11 cellular contexts compared by ENCODE assay signal in genomic region chr19:48867119-48867921, GRCh38. TPM values are rescaled to one million over a fixed set of nuclear protein-coding genes. Genes with fewer than 3 reads are reported as not detected.
DNase-seq lines count a peak whose midpoint lies in the region; ATAC-seq and TF ChIP-seq lines count a peak whose summit lies in the region.
"Had no signal": no experiment of that assay in that cellular context is flagged by ENCODE, and none has a peak within 500 bp of the region (broad histone marks: within the 10 kb centered on the region; RNA-seq: fewer than 3 reads in every experiment).

No MANE protein-coding gene starts in this region.

- H2BK12ac ChIP-seq in trophoblast cell (ENCODE audit: low read length): no peak overlapping the region

- H3K23ac ChIP-seq in trophoblast cell (ENCODE audit: low read length): no peak overlapping the region

- H3K36me3 Mint-ChIP-seq in CD8-positive, alpha-beta memory T cell: peaks cover 0 to 2% (median 0%) of the 10 kb centered on the region in 3 donors
- H3K36me3 Mint-ChIP-seq in T-helper 17 cell (ENCODE audit: low read depth): peaks cover 7% of the 10 kb centered on the region

- no peak for TF ChIP-seq CTCF in fibroblast of villous mesenchyme (IDR thresholded peaks at IDR 0.05; ENCODE audit: insufficient read depth, low read depth, low read length)

- H3K27me3 ChIP-seq in CD8-positive, alpha-beta memory T cell (ENCODE audit: insufficient read depth, low read length, poor library complexity, severe bottlenecking): no peaks in the 10 kb centered on the region
- no peaks in the 10 kb centered on the region for H3K27me3 ChIP-seq in trophoblast cell (ENCODE audit: insufficient read depth, low read length)

- H3K4me1 ChIP-seq in CD8-positive, alpha-beta memory T cell (ENCODE audit: insufficient read depth, low read length): no peaks in the 10 kb centered on the region
- H3K4me1 ChIP-seq in trophoblast cell (ENCODE audit: control insufficient read depth in 1 of 2, insufficient read depth in 2 of 2, low read length in 2 of 2): peaks cover 0 to 5% of the 10 kb centered on the region in 2 experiments

- no peak overlapping the region for H4K12ac ChIP-seq in trophoblast cell (ENCODE audit: low read depth, low read length)

- peak overlapping the region in 3 of 8 donors; percentile 28 to 91 (median 75) for H3K27ac Mint-ChIP-seq in CD8-positive, alpha-beta memory T cell
- H3K27ac Mint-ChIP-seq in T-helper 17 cell: peak overlapping the region; percentile 57

- H3K4ac ChIP-seq in trophoblast cell (ENCODE audit: low read depth, low read length): no peak overlapping the region

- H4K8ac ChIP-seq in trophoblast cell (ENCODE audit: low read depth, low read length): peak overlapping the region; percentile 61

- H3K4me3 Mint-ChIP-seq in CD8-positive, alpha-beta memory T cell: peak overlapping the region in 1 of 7 donors; percentile 65
- no peak overlapping the region for H3K4me3 Mint-ChIP-seq in T-helper 17 cell

- H2BK120ac ChIP-seq in trophoblast cell (ENCODE audit: insufficient read depth, low read length, poor library complexity): no peak overlapping the region

- H3K9me3 ChIP-seq in CD8-positive, alpha-beta memory T cell (ENCODE audit: low read length): no peaks in the 10 kb centered on the region
- H3K9me3 ChIP-seq in T-helper 17 cell (ENCODE audit: control insufficient read depth, low read length, poor library complexity, severe bottlenecking) (no peaks in the 10 kb centered on the region), trophoblast cell (ENCODE audit: insufficient read depth, low read depth, low read length) (peaks cover under 1% of the 10 kb centered on the region)

- H3K27me3 Mint-ChIP-seq in CD8-positive, alpha-beta memory T cell: peaks cover 7 to 10% of the 10 kb centered on the region in 2 donors
- H3K27me3 Mint-ChIP-seq in T-helper 17 cell: peaks cover 21% of the 10 kb centered on the region

- no peak overlapping the region for H3K4me2 ChIP-seq in trophoblast cell (ENCODE audit: low read length)

- peaks cover under 1% of the 10 kb centered on the region for H3K79me2 ChIP-seq in trophoblast cell (ENCODE audit: control insufficient read depth, insufficient read depth, low read length, poor library complexity)

- no peak overlapping the region for H3K4me3 ChIP-seq in CD8-positive, alpha-beta memory T cell (ENCODE audit: low read length)
- H3K4me3 ChIP-seq in fibroblast of villous mesenchyme (ENCODE audit: low read depth, low read length) (peak overlapping the region; percentile 59), trophoblast cell (ENCODE audit: low read depth, low read length) (no peak overlapping the region)

- no peak overlapping the region for H2AFZ ChIP-seq in trophoblast cell (ENCODE audit: insufficient read depth, low read length, poor library complexity)

- H3K9me3 Mint-ChIP-seq in CD8-positive, alpha-beta memory T cell: peaks cover 0 to 3% (median 0%) of the 10 kb centered on the region in 5 donors
- H3K9me3 Mint-ChIP-seq: activated naive CD4-positive, alpha-beta T cell treated with anti-CD3 and anti-CD28 coated beads, Interleukin-2, amount 50 U/mL, for 72 hours had no signal

- H2AK5ac ChIP-seq in trophoblast cell (ENCODE audit: low read length): peak overlapping the region; percentile 19

- H3K18ac ChIP-seq in trophoblast cell (ENCODE audit: low read length): no peak overlapping the region

- CTCF ChIA-PET in CD8-positive, alpha-beta memory T cell (lab: Charles Lee): no interaction called here

- DNase-seq in CD8-positive, alpha-beta memory T cell: no peak
- no peak for DNase-seq in T-helper 17 cell
- DNase-seq in fibroblast of villous mesenchyme (ENCODE audit: low read depth): no peak
- DNase-seq in trophoblast cell: no peak
- DNase-seq in A172 (ENCODE audit: low spot score): no peak
- no peak for DNase-seq in NK-92 (lab: John Stamatoyannopoulos, UW; ENCODE audit: unreplicated experiment)
- no peak for DNase-seq in stimulated activated naive CD4-positive, alpha-beta T cell (lab: John Stamatoyannopoulos, UW)
- DNase-seq: DMS 273 treated with DMSO at 0.1 percent for 48 hours had no signal

- ATAC-seq in T-helper 17 cell (no peak), HG02852 (IDR thresholded peaks at IDR 0.05; ENCODE audit: unreplicated experiment) (no peak)
- ATAC-seq: activated naive CD4-positive, alpha-beta T cell treated with anti-CD3 and anti-CD28 coated beads, Interleukin-2, amount 50 U/mL, for 72 hours had no signal

- no CpG with 5 or more reads among the region's 17 CpGs for WGBS in trophoblast cell (ENCODE audit: extremely low coverage, insufficient coverage, insufficient read length)

- H2BK5ac ChIP-seq in trophoblast cell (ENCODE audit: low read depth, low read length, poor library complexity): no peak overlapping the region

- H3K14ac ChIP-seq in trophoblast cell (ENCODE audit: low read length): no peak overlapping the region

- peaks cover 0 to 4% (median 4%) of the 10 kb centered on the region in 3 donors for H3K4me1 Mint-ChIP-seq in CD8-positive, alpha-beta memory T cell
- H3K4me1 Mint-ChIP-seq in T-helper 17 cell: peaks cover 8% of the 10 kb centered on the region

- no peak overlapping the region for H4K91ac ChIP-seq in trophoblast cell (ENCODE audit: low read depth, low read length)

- POLR2A ChIA-PET in CD8-positive, alpha-beta memory T cell (lab: Charles Lee): no interaction called here

- no peak overlapping the region for H3K9ac ChIP-seq in trophoblast cell (ENCODE audit: low read length)

- H3K27ac ChIP-seq in CD8-positive, alpha-beta memory T cell (ENCODE audit: low read depth, low read length): peak overlapping the region; percentile 61
- H3K27ac ChIP-seq in trophoblast cell (ENCODE audit: low read depth, low read length): no peak overlapping the region

- peaks cover 7% of the 10 kb centered on the region for H3K79me1 ChIP-seq in trophoblast cell (ENCODE audit: low read length)

- no peaks in the 10 kb centered on the region for H3K36me3 ChIP-seq in CD8-positive, alpha-beta memory T cell (ENCODE audit: insufficient read depth, low read length)
- H3K36me3 ChIP-seq in trophoblast cell (ENCODE audit: control insufficient read depth in 1 of 2, insufficient read depth in 2 of 2, low read length in 2 of 2): no peaks in the 10 kb centered on the region

RNA-seq across cellular contexts. Expression of gene PLEKHA4, which starts 1.1 kb away (rescaled TPM):
- total RNA-seq in CD8-positive, alpha-beta memory T cell: 1 to 10 TPM; 2.5 to 4.1 TPM
- polyA plus RNA-seq in CD8-positive, alpha-beta memory T cell: 2.7 TPM
- total RNA-seq in T-helper 17 cell (1 to 10 TPM in 1 of 2 donors, under 1 TPM in 1; 0.42 to 3.0 TPM), fibroblast of villous mesenchyme (6.0 and 12.2 TPM in 2 replicates)
- 2.9 and 3.3 TPM in 2 replicates for polyA plus RNA-seq in trophoblast cell (2013)
- 1.9 and 6.9 TPM in 2 replicates for total RNA-seq in A172 (2014; rRNA removed; shearing (Covaris generic))

RNA-seq across cellular contexts. Expression of gene PPP1R15A, which starts 4.9 kb away (rescaled TPM):
- 10 to 100 TPM; 67.1 to 69.3 TPM for total RNA-seq in CD8-positive, alpha-beta memory T cell
- 159 TPM for polyA plus RNA-seq in CD8-positive, alpha-beta memory T cell
- 1,000 to 10,000 TPM in 1 of 2 donors, 100 to 1,000 TPM in 1; 954 to 1,165 TPM for total RNA-seq in T-helper 17 cell
- 63.9 and 76.0 TPM in 2 replicates for total RNA-seq in fibroblast of villous mesenchyme
- polyA plus RNA-seq in trophoblast cell (2013): 46.6 and 49.6 TPM in 2 replicates
- 20.8 and 34.8 TPM in 2 replicates for total RNA-seq in A172 (2014; rRNA removed; shearing (Covaris generic))

RNA-seq across cellular contexts. Expression of gene HSD17B14, which starts 31.0 kb away (rescaled TPM):
- under 1 TPM; 0.18 to 0.37 TPM for total RNA-seq in CD8-positive, alpha-beta memory T cell
- 1.1 TPM for polyA plus RNA-seq in CD8-positive, alpha-beta memory T cell
- under 1 TPM in 1 of 2 donors, not detected in 1; 0.44 TPM for total RNA-seq in T-helper 17 cell
- total RNA-seq in fibroblast of villous mesenchyme: 12.2 and 13.8 TPM in 2 replicates
- polyA plus RNA-seq in trophoblast cell (2013): 22.2 and 25.7 TPM in 2 replicates
- total RNA-seq in A172 (2014; rRNA removed; shearing (Covaris generic)): 9.9 and 14.6 TPM in 2 replicates

RNA-seq across cellular contexts. Expression of gene TULP2, which starts 31.2 kb away (rescaled TPM):
- not detected for total RNA-seq in CD8-positive, alpha-beta memory T cell
- not detected for polyA plus RNA-seq in CD8-positive, alpha-beta memory T cell
- total RNA-seq in T-helper 17 cell: not detected
- 0.32 TPM in 1 of 2 replicates, not detected in the other for total RNA-seq in fibroblast of villous mesenchyme
- polyA plus RNA-seq in trophoblast cell (2013): 0.07 and 0.11 TPM in 2 replicates
- not detected in 2 replicates for total RNA-seq in A172 (2014; rRNA removed; shearing (Covaris generic))
- total RNA-seq: urinary bladder had no signal

RNA-seq across cellular contexts. Expression of gene NUCB1, which starts 32.8 kb away (rescaled TPM):
- total RNA-seq in CD8-positive, alpha-beta memory T cell: 10 to 100 TPM; 86.8 to 93.3 TPM
- polyA plus RNA-seq in CD8-positive, alpha-beta memory T cell: 147 TPM
- 100 to 1,000 TPM; 118 to 135 TPM for total RNA-seq in T-helper 17 cell
- 139 and 154 TPM in 2 replicates for total RNA-seq in fibroblast of villous mesenchyme
- polyA plus RNA-seq in trophoblast cell (2013): 114 and 115 TPM in 2 replicates
- total RNA-seq in A172 (2014; rRNA removed; shearing (Covaris generic)): 91.4 and 104 TPM in 2 replicates

Comparison
In these comparisons a context has a peak if more than half of its experiments do, and no peak if none do; other contexts are left out.
1. RNA of gene PPP1R15A, which starts 4.9 kb away (total RNA-seq): 954 to 1,165 TPM in T-helper 17 cell; 67.1 to 69.3 TPM in CD8-positive, alpha-beta memory T cell, 63.9 to 76.0 TPM in fibroblast of villous mesenchyme and 20.8 to 34.8 TPM in A172; every median in the first group is over 10 times any median in the second.